ENCODE assay signal across 8 cellular contexts in genomic region chr12:12718382-12718761, GRCh38. TPM values are rescaled to one million over a fixed set of nuclear protein-coding genes. Genes with fewer than 3 reads are reported as not detected.
DNase-seq lines count a peak whose midpoint lies in the region; ATAC-seq, FAIRE-seq and TF ChIP-seq lines count a peak whose summit lies in the region.

No MANE protein-coding gene starts in this region.

- H3K18ac ChIP-seq in H1 (ENCODE audit: extremely low read depth, low read length), result no peak overlapping the region

- H3K27me3 ChIP-seq in DOHH2 (ENCODE audit: control insufficient read depth, low read length) (no peaks in the 10 kb centered on the region; the same call in 1 of the 2 replicates), NT2/D1 (ENCODE audit: insufficient read depth, insufficient read length) (peaks cover 16% of the 10 kb centered on the region), H1 (replicated peaks in 1 of 4; ENCODE audit: control insufficient read depth in 3 of 4, extremely low read depth in 1 of 4, insufficient read depth in 3 of 4, low read length in 3 of 4) (peaks cover 0 to 4% (median under 1%) of the 10 kb centered on the region in 4 experiments; a peak in 2 of 7 replicates), neutrophil (no peaks in the 10 kb centered on the region)

- no peak overlapping the region for H4K91ac ChIP-seq in H1 (replicated peaks; ENCODE audit: insufficient read length, low read length)

- no peak overlapping the region for H2AFZ ChIP-seq in H1 (ENCODE audit: low read length)

- H3K79me2 ChIP-seq in DOHH2 (ENCODE audit: control insufficient read depth, low read length), result peaks cover 62% of the 10 kb centered on the region
- H3K79me2 ChIP-seq in H1 (ENCODE audit: control insufficient read depth in 1 of 2, insufficient read depth in 2 of 2, low read length in 2 of 2), result peaks cover 8 to 26% of the 10 kb centered on the region in 2 experiments; a peak in 3 of 4 replicates

- no peak overlapping the region for H3K4ac ChIP-seq in H1 (replicated peaks; ENCODE audit: insufficient read length, low read depth, low read length)

- H3K36me3 ChIP-seq in DOHH2 (ENCODE audit: control insufficient read depth, low read length) (peaks cover 55% of the 10 kb centered on the region), NT2/D1 (ENCODE audit: insufficient read depth, insufficient read length, low read length) (peaks cover 37% of the 10 kb centered on the region), H1 (ENCODE audit: control insufficient read depth in 2 of 4, insufficient read depth in 4 of 4, low read length in 3 of 4) (peaks cover 0 to 40% (median 10%) of the 10 kb centered on the region in 4 experiments; a peak in 6 of 8 replicates), neutrophil (peaks cover 36% of the 10 kb centered on the region)

- no peak for TF ChIP-seq CTCF in DOHH2 (IDR thresholded peaks at IDR 0.05; ENCODE audit: low read depth, low read length, poor library complexity, severe bottlenecking)
- TF ChIP-seq CTCF in H1 (IDR thresholded peaks at IDR 0.05; ENCODE audit: control extremely low read depth in 1 of 3, insufficient read depth in 1 of 3, low read depth in 1 of 3, low read length in 3 of 3), result no peak
- no peak for TF ChIP-seq CTCF in neutrophil (IDR thresholded peaks at IDR 0.05)

- no peak overlapping the region for H2BK15ac ChIP-seq in H1 (ENCODE audit: low read length)

- WGBS in H1 (ENCODE audit: extremely low coverage in 1 of 2, insufficient coverage in 1 of 2, insufficient read length in 1 of 2, insufficient replicate concordance in 2 of 2, low coverage in 1 of 2, low lambda C conversion rate in 2 of 2, missing lambda C conversion rate in 1 of 2), 2 experiments, result 6% methylated on average over 9 of the region's 9 CpGs; no CpG with 5 or more reads in 1 of the 2 experiments

- H3K9ac ChIP-seq in NT2/D1 (ENCODE audit: insufficient read length, low read depth), result peak overlapping the region; percentile 99
- H3K9ac ChIP-seq in H1 (replicated peaks in 1 of 4; ENCODE audit: extremely low read depth in 1 of 4, low read depth in 3 of 4, low read length in 3 of 4), result peak overlapping the region in 3 of 4 experiments; percentile 26 to 88 (median 72); a peak in 6 of 7 replicates

- H2BK5ac ChIP-seq in H1 (ENCODE audit: low read depth, low read length), result no peak overlapping the region

- no peak overlapping the region for H4K5ac ChIP-seq in H1 (ENCODE audit: insufficient read length, low read depth, low read length)

- H3K4me1 ChIP-seq in DOHH2 (ENCODE audit: control insufficient read depth, low read length), result peaks cover 76% of the 10 kb centered on the region
- peaks cover 16% of the 10 kb centered on the region for H3K4me1 ChIP-seq in NT2/D1 (ENCODE audit: insufficient read depth, insufficient read length)
- H3K4me1 ChIP-seq in H1 (replicated peaks in 1 of 4; ENCODE audit: control insufficient read depth in 3 of 4, insufficient read depth in 4 of 4, low read length in 3 of 4), result peaks cover 5 to 23% (median 14%) of the 10 kb centered on the region in 4 experiments; a peak in 6 of 7 replicates
- H3K4me1 ChIP-seq in neutrophil (ENCODE audit: control insufficient read depth in 1 of 2, insufficient read depth in 1 of 2, low read depth in 1 of 2, low read length in 1 of 2), result peaks cover 65 to 71% of the 10 kb centered on the region in 2 experiments

- H2AK5ac ChIP-seq in H1 (ENCODE audit: low read depth, low read length), result no peak overlapping the region

- H4K20me1 ChIP-seq in DOHH2 (ENCODE audit: control insufficient read depth, insufficient read depth, low read depth, low read length) (0 out of 2 replicates have a peak, but pooled peaks cover 3% of the 10 kb centered on the region), H1 (replicated peaks in 1 of 2; ENCODE audit: control insufficient read depth in 1 of 2, insufficient read depth in 2 of 2, low read length in 2 of 2) (peaks cover 10 to 12% of the 10 kb centered on the region in 2 experiments)

- ATAC-seq in HG03521 (IDR thresholded peaks at IDR 0.05; ENCODE audit: unreplicated experiment), result no peak
- no peak for ATAC-seq in HG02970 (IDR thresholded peaks at IDR 0.05; ENCODE audit: low FRiP score, unreplicated experiment)
- no peak for ATAC-seq in HG02642 (IDR thresholded peaks at IDR 0.05; ENCODE audit: poor library complexity, unreplicated experiment)

- CTCF ChIA-PET in H1 (lab: Charles Lee; ENCODE audit: partially characterized antibody), result interaction anchor here (0.8 to 2.4 kb wide), 5 partner anchors 13 to 73 kb away, joined by 3 to 12 read pairs (median 4); no protein-coding TSS in a partner anchor

- H3K79me1 ChIP-seq in H1 (ENCODE audit: low read depth, low read length), result peaks cover 7% of the 10 kb centered on the region; the same call in 1 of the 2 replicates

- no peak overlapping the region for H3K23ac ChIP-seq in H1 (ENCODE audit: insufficient read length)

- no peak overlapping the region for H2BK12ac ChIP-seq in H1 (ENCODE audit: low read depth, low read length)

- no peaks in the 10 kb centered on the region for H3K9me2 ChIP-seq in DOHH2 (replicated peaks; ENCODE audit: control insufficient read depth, low read length)

- no peak for TF ChIP-seq EP300 in H1 (IDR thresholded peaks at IDR 0.05; ENCODE audit: borderline replicate concordance in 1 of 2, low read depth in 2 of 2, low read length in 2 of 2)

- FAIRE-seq in H1 (lab: Jason Lieb, UNC), result no peak

- H3K14ac ChIP-seq in H1 (ENCODE audit: insufficient read length), result no peak overlapping the region

- H2BK120ac ChIP-seq in H1 (replicated peaks; ENCODE audit: low read depth, low read length), result no peak overlapping the region

- no peak overlapping the region for H4K8ac ChIP-seq in H1 (ENCODE audit: extremely low read depth, insufficient read depth, low read length)

- H3K9me3 ChIP-seq in DOHH2 (ENCODE audit: control insufficient read depth, insufficient read depth, low read length) (no peaks in the 10 kb centered on the region), NT2/D1 (ENCODE audit: insufficient read depth, low read length) (no peaks in the 10 kb centered on the region), H1 (ENCODE audit: insufficient read depth in 2 of 2, low read depth in 1 of 2, low read length in 1 of 2) (no peaks in the 10 kb centered on the region), neutrophil (no peaks in the 10 kb centered on the region)

- H3K23me2 ChIP-seq in H1 (ENCODE audit: low read depth, low read length), result peaks cover 11% of the 10 kb centered on the region

- H3K4me2 ChIP-seq in DOHH2 (ENCODE audit: low read length) (peak overlapping the region; percentile 96), H1 (ENCODE audit: insufficient read depth in 1 of 2, low read depth in 2 of 2, low read length in 2 of 2) (peak overlapping the region; percentile 95 to 96)

- H3K4me3 ChIP-seq in DOHH2 (ENCODE audit: low read length) (peak overlapping the region; percentile 96), NT2/D1 (ENCODE audit: insufficient read length, low read depth) (peak overlapping the region; percentile 95), H1 (ENCODE audit: extremely low read depth in 1 of 4, insufficient read depth in 2 of 4, low read depth in 3 of 4, low read length in 4 of 4) (peak overlapping the region; percentile 89 to 99 (median 94)), neutrophil (ENCODE audit: low read depth in 1 of 2, low read length in 1 of 2) (peak overlapping the region; percentile 91)

- DNase-seq in NT2/D1 (ENCODE audit: low read depth, low spot score) (no peak), H1 (ENCODE audit: low read depth in 1 of 2, low spot score in 2 of 2) (no peak), NCI-H446 treated with DMSO at 0.1 percent for 48 hours (lab: John Stamatoyannopoulos, UW) (no peak)

- peak overlapping the region; percentile 97 for H3K27ac ChIP-seq in DOHH2 (ENCODE audit: low read depth, low read length)
- no peak overlapping the region for H3K27ac ChIP-seq in H1 (ENCODE audit: low read depth, low read length)
- peak overlapping the region; percentile 95 for H3K27ac ChIP-seq in neutrophil

- POLR2A ChIA-PET in H1 (lab: Charles Lee; ENCODE audit: partially characterized antibody), result interaction anchor here (0.8 to 1.4 kb wide), 4 partner anchors 9 to 632 kb away, joined by 3 to 5 read pairs (median 4); partner anchors contain the start of gene DDX47

- H2BK20ac ChIP-seq in H1 (ENCODE audit: low read length), result no peak overlapping the region

- H3F3A ChIP-seq in DOHH2 (ENCODE audit: control insufficient read depth, insufficient read depth), result peaks cover 57% of the 10 kb centered on the region

- TF ChIP-seq POLR2A in H1 (IDR thresholded peaks at IDR 0.05; ENCODE audit: control extremely low read depth in 1 of 2, low read depth in 2 of 2, low read length in 2 of 2), result no peak

- no peak overlapping the region for H3K56ac ChIP-seq in H1 (replicated peaks; ENCODE audit: insufficient read length, low read depth, low read length)

- TF ChIP-seq RAD21 in H1 (IDR thresholded peaks at IDR 0.05 in 1 of 2, conservative IDR thresholded peaks at IDR 0.05 in 1 of 2; ENCODE audit: low read depth in 2 of 2, low read length in 2 of 2), result no peak

TF ChIP-seq in H1, 55 proteins besides CTCF, POLR2A, EP300 and RAD21 (continues in another document):
- TF ChIP-seq SUZ12 (IDR thresholded peaks at IDR 0.05; ENCODE audit: low read length) (no peak), EZH2 (IDR thresholded peaks at IDR 0.05; ENCODE audit: low read depth, low read length, severe bottlenecking) (no peak), TAF1 (IDR thresholded peaks at IDR 0.05; ENCODE audit: low read depth, low read length) (no peak), SIX5 (IDR thresholded peaks at IDR 0.05; ENCODE audit: low read depth, low read length) (no peak), JUND (IDR thresholded peaks at IDR 0.05; ENCODE audit: low read length) (no peak), SP4 (IDR thresholded peaks at IDR 0.05; ENCODE audit: low read length) (no peak)

RNA-seq across cellular contexts. Expression of gene CDKN1B, which starts 1.2 kb away (rescaled TPM):
- 27.2 and 28.8 TPM in 2 replicates for total RNA-seq in H1 (2021; fragmentation: NEBNext Ultra II Directional; extraction: Animal tissue kit (Norgen Biotek cat#: 25700))
- 6.5 and 9.4 TPM in 2 replicates for polyA plus RNA-seq in H1 (2011; rRNA removed)
- polyA plus RNA-seq in H1 (2011; cell fraction: cytosol; rRNA removed), result 11.1 TPM
- 9.4 TPM for polyA plus RNA-seq in H1 (2011; cell fraction: nucleus; rRNA removed)
- 14.5 to 18.1 TPM (median 17.0 TPM) in 4 replicates for polyA plus RNA-seq in H1 (2012, experiment 1 of 2)
- 8.3 TPM for polyA plus RNA-seq in H1 (2012, experiment 2 of 2)
- 15.1 TPM for polyA plus RNA-seq in H1 (2013, experiment 1 of 2)
- 14.9 TPM for polyA plus RNA-seq in H1 (2013, experiment 2 of 2)
- polyA minus RNA-seq in H1 (2011; rRNA and poly(A)+ RNA removed), result 4.2 and 6.1 TPM in 2 replicates
- 18.7 TPM for polyA minus RNA-seq in H1 (2011; cell fraction: cytosol; rRNA and poly(A)+ RNA removed)
- 11.4 TPM for polyA minus RNA-seq in H1 (2011; cell fraction: nucleus; rRNA and poly(A)+ RNA removed)

RNA-seq across cellular contexts. Expression of gene GPR19, which starts 22.4 kb away (rescaled TPM):
- total RNA-seq in H1 (2021; fragmentation: NEBNext Ultra II Directional; extraction: Animal tissue kit (Norgen Biotek cat#: 25700)), result 17.1 and 19.1 TPM in 2 replicates
- polyA plus RNA-seq in H1 (2011; rRNA removed), result 10.9 and 19.3 TPM in 2 replicates
- polyA plus RNA-seq in H1 (2011; cell fraction: cytosol; rRNA removed), result 13.2 TPM
- 9.3 TPM for polyA plus RNA-seq in H1 (2011; cell fraction: nucleus; rRNA removed)
- polyA plus RNA-seq in H1 (2012, experiment 1 of 2), result 12.8 to 15.4 TPM (median 14.3 TPM) in 4 replicates
- polyA plus RNA-seq in H1 (2012, experiment 2 of 2), result 2.7 TPM
- 20.5 TPM for polyA plus RNA-seq in H1 (2013, experiment 1 of 2)
- polyA plus RNA-seq in H1 (2013, experiment 2 of 2), result 21.2 TPM
- 27.4 and 30.6 TPM in 2 replicates for polyA minus RNA-seq in H1 (2011; rRNA and poly(A)+ RNA removed)
- polyA minus RNA-seq in H1 (2011; cell fraction: cytosol; rRNA and poly(A)+ RNA removed), result 6.8 TPM
- 21.1 TPM for polyA minus RNA-seq in H1 (2011; cell fraction: nucleus; rRNA and poly(A)+ RNA removed)
